Comparison of ENCODE assay signal across 12 cellular contexts in the genomic region with DNA sequence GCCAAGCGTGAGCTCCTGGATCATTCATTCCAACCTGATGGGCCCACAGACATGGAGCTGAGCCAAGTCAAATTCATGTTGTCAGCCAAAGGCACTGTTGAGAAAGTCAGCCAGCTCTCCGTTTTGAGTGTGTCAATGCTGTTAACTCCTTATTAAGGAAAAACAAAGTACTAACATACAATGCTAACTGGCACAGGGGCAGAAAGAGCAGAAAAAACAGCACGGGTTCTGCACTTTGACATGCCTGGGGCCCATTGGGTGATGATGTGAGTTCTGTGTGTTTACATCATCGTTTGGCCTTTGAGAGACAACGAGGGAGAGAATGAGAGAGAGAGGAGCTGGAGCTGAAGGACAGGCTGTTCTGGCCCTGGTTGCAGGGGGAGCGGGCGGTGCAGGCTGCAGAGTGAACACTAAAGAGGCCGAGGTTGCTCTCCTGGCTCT.
A peak's percentile ranks its signal among the peaks of the same experiment; 100 is the strongest.
DNase-seq lines count a peak whose midpoint lies in the region; ATAC-seq and TF ChIP-seq lines count a peak whose summit lies in the region.
"Had no signal": no experiment of that assay in that cellular context is flagged by ENCODE, and none has a peak within 500 bp of the region (broad histone marks: within the 10 kb centered on the region; RNA-seq: fewer than 3 reads in every experiment).

No MANE protein-coding gene starts in this region.

- H3K27ac ChIP-seq in VCaP, result peak overlapping the region; percentile 66

- ATAC-seq in HG03159 (IDR thresholded peaks at IDR 0.05; ENCODE audit: unreplicated experiment) (no peak), HG03280 (IDR thresholded peaks at IDR 0.05; ENCODE audit: unreplicated experiment) (no peak), HG03378 (IDR thresholded peaks at IDR 0.05; ENCODE audit: unreplicated experiment) (no peak)
- ATAC-seq: effector memory CD8-positive, alpha-beta T cell had no signal

- TF ChIP-seq CTCF in VCaP (conservative IDR thresholded peaks at IDR 0.05), result no peak

- DNase-seq in DMS153 treated with DMSO at 0.1 percent for 48 hours (lab: John Stamatoyannopoulos, UW; ENCODE audit: unreplicated experiment) (peak; percentile 35), cardiac septum (ENCODE audit: low spot score) (peak; percentile 57), pulmonary artery endothelial cell (ENCODE audit: low read depth, low spot score) (peak; percentile 44), retina (no peak)
- DNase-seq: activated B cell treated with CpG ODN at 0.5 μM for 24 hours; effector memory CD8-positive, alpha-beta T cell; KG1; stimulated activated CD4-positive, alpha-beta T cell treated with anti-CD3 and anti-CD28 coated beads, Interleukin-15, amount 100 ng/mL, for 24 hours had no signal

- intact Hi-C loops in cardiac septum (cut with DNase I), result no loop called here
